In genomic region chr17:64497565-64498035, GRCh38 we compare ENCODE assay signal across 8 cellular contexts. TPM values are rescaled to one million over a fixed set of nuclear protein-coding genes. Genes with fewer than 3 reads are reported as not detected.
A peak's percentile ranks its signal among the peaks of the same experiment; 100 is the strongest.
DNase-seq lines count a peak whose midpoint lies in the region; ATAC-seq and TF ChIP-seq lines count a peak whose summit lies in the region.

No MANE protein-coding gene starts in this region.

- no peak for TF ChIP-seq POLR2A in transverse colon (IDR thresholded peaks at IDR 0.05)

- peak overlapping the region in 1 of 2 donors; percentile 75 for H3K4me3 ChIP-seq in left lung
- H3K4me3 ChIP-seq in transverse colon: peak overlapping the region in 3 of 4 donors; percentile 58 to 78 (median 77)

- H3K36me3 ChIP-seq in left lung (peaks cover 21 to 57% of the 10 kb centered on the region in 2 donors), transverse colon (peaks cover 0 to 41% (median 20%) of the 10 kb centered on the region in 4 donors)

- DNase-seq in stimulated activated CD4-positive, alpha-beta T cell treated with anti-CD3 and anti-CD28 coated beads, Interleukin-4, amount 100 ng/mL, for 24 hours: peak; percentile 57
- no peak for DNase-seq in stimulated activated CD4-positive, alpha-beta T cell treated with anti-CD3 and anti-CD28 coated beads, Interleukin-2, amount 100 ng/mL, for 24 hours
- peak in 1 of 2 donors; percentile 60 for DNase-seq in activated naive CD4-positive, alpha-beta T cell treated with anti-CD3 and anti-CD28 coated beads, Interleukin-2, amount 50 U/mL, for 72 hours (ENCODE audit: low spot score in 2 of 2)
- no peak for DNase-seq in left lung
- no peak for DNase-seq in transverse colon
- DNase-seq in NCI-H2196 (lab: John Stamatoyannopoulos, UW; ENCODE audit: unreplicated experiment): no peak
- DNase-seq in cortex of kidney (lab: John Stamatoyannopoulos, UW): no peak
- DNase-seq in activated CD4-positive, CD25-positive, alpha-beta regulatory T cell (lab: John Stamatoyannopoulos, UW): no peak

- no peak for ATAC-seq in activated naive CD4-positive, alpha-beta T cell treated with anti-CD3 and anti-CD28 coated beads, Interleukin-2, amount 50 U/mL, for 72 hours
- ATAC-seq in left lung: no peak

- TF ChIP-seq CTCF in left lung (IDR thresholded peaks at IDR 0.05) (no peak), transverse colon (IDR thresholded peaks at IDR 0.05) (peak in 2 of 5 experiments; percentile 7 to 28)

- peak overlapping the region; percentile 100 for H3K27ac Mint-ChIP-seq in activated naive CD4-positive, alpha-beta T cell treated with anti-CD3 and anti-CD28 coated beads, Interleukin-2, amount 50 U/mL, for 72 hours

- peaks cover 49 to 69% of the 10 kb centered on the region in 2 donors for H3K36me3 Mint-ChIP-seq in activated naive CD4-positive, alpha-beta T cell treated with anti-CD3 and anti-CD28 coated beads, Interleukin-2, amount 50 U/mL, for 72 hours

- in situ Hi-C loops in transverse colon (cut with MboI; ENCODE audit: low pct_ligation_motif_present in 1 of 4, low pct_unique_long_range_greater_than_20kb in 1 of 4, low sequenced_read_pairs in 3 of 4): loop anchor here in 1 of 4 donors (10.0 kb wide), 1 partner anchor 73 kb away; no protein-coding TSS in a partner anchor

- WGBS in transverse colon (ENCODE audit: low coverage in 1 of 2), 2 donors: 35 to 66% methylated on average over 2 to 4 of the region's 4 CpGs

- no peaks in the 10 kb centered on the region for H3K9me3 Mint-ChIP-seq in activated naive CD4-positive, alpha-beta T cell treated with anti-CD3 and anti-CD28 coated beads, Interleukin-2, amount 50 U/mL, for 72 hours

- H3K27me3 ChIP-seq in left lung (no peaks in the 10 kb centered on the region), transverse colon (no peaks in the 10 kb centered on the region)

- H3K9me3 ChIP-seq in left lung (no peaks in the 10 kb centered on the region), transverse colon (no peaks in the 10 kb centered on the region)

- peaks cover 21 to 93% of the 10 kb centered on the region in 2 donors for H3K4me1 ChIP-seq in left lung
- H3K4me1 ChIP-seq in transverse colon: peaks cover 18 to 79% (median 49%) of the 10 kb centered on the region in 4 donors

- no peak for TF ChIP-seq EP300 in transverse colon (IDR thresholded peaks at IDR 0.05; ENCODE audit: low read depth)

- intact Hi-C loops in left lung (cut with DNase I): loop anchor here in 1 of 2 donors (10.0 kb wide), 1 partner anchor 173 kb away; no protein-coding TSS in a partner anchor
- intact Hi-C loops in transverse colon (cut with DNase I; ENCODE audit: low total_unique reads): no loop called here

- peak overlapping the region; percentile 81 to 88 for H3K27ac ChIP-seq in left lung
- H3K27ac ChIP-seq in transverse colon: peak overlapping the region; percentile 86 to 92 (median 91)

RNA-seq across cellular contexts. Expression of gene POLG2, which starts 0.7 kb away (rescaled TPM):
- 10 to 100 TPM; 35.2 to 71.6 TPM for total RNA-seq in activated naive CD4-positive, alpha-beta T cell treated with anti-CD3 and anti-CD28 coated beads, Interleukin-2, amount 50 U/mL, for 72 hours
- 10 to 100 TPM; 12.6 to 12.8 TPM for total RNA-seq in left lung
- 10 to 100 TPM in 1 of 4 donors, 1 to 10 TPM in 3; 4.8 to 10.8 (median 6.3) TPM for total RNA-seq in transverse colon

RNA-seq across cellular contexts. Expression of gene DDX5, which starts 8.5 kb away (rescaled TPM):
- total RNA-seq in activated naive CD4-positive, alpha-beta T cell treated with anti-CD3 and anti-CD28 coated beads, Interleukin-2, amount 50 U/mL, for 72 hours: 100 to 1,000 TPM; 687 to 793 TPM
- 100 to 1,000 TPM; 712 to 729 TPM for total RNA-seq in left lung
- 1,000 to 10,000 TPM in 1 of 4 donors, 100 to 1,000 TPM in 3; 451 to 1,221 (median 694) TPM for total RNA-seq in transverse colon

RNA-seq across cellular contexts. Expression of gene CEP95, which starts 9.2 kb away (rescaled TPM):
- total RNA-seq in activated naive CD4-positive, alpha-beta T cell treated with anti-CD3 and anti-CD28 coated beads, Interleukin-2, amount 50 U/mL, for 72 hours: 100 to 1,000 TPM in 1 of 2 donors, 10 to 100 TPM in 1; 49.5 to 142 TPM
- 10 to 100 TPM; 21.2 to 26.3 TPM for total RNA-seq in left lung
- 10 to 100 TPM; 33.8 to 82.9 (median 46.1) TPM for total RNA-seq in transverse colon

RNA-seq across cellular contexts. Expression of gene MILR1, which starts 48.7 kb away (rescaled TPM):
- under 1 TPM in 1 of 2 donors, not detected in 1; 0.64 TPM for total RNA-seq in activated naive CD4-positive, alpha-beta T cell treated with anti-CD3 and anti-CD28 coated beads, Interleukin-2, amount 50 U/mL, for 72 hours
- 10 to 100 TPM; 17.3 to 34.4 TPM for total RNA-seq in left lung
- 1 to 10 TPM in 2 of 4 donors, not detected in 2; 1.4 to 2.3 TPM for total RNA-seq in transverse colon
